ENCODE assay signal across 9 cellular contexts in the genomic region with DNA sequence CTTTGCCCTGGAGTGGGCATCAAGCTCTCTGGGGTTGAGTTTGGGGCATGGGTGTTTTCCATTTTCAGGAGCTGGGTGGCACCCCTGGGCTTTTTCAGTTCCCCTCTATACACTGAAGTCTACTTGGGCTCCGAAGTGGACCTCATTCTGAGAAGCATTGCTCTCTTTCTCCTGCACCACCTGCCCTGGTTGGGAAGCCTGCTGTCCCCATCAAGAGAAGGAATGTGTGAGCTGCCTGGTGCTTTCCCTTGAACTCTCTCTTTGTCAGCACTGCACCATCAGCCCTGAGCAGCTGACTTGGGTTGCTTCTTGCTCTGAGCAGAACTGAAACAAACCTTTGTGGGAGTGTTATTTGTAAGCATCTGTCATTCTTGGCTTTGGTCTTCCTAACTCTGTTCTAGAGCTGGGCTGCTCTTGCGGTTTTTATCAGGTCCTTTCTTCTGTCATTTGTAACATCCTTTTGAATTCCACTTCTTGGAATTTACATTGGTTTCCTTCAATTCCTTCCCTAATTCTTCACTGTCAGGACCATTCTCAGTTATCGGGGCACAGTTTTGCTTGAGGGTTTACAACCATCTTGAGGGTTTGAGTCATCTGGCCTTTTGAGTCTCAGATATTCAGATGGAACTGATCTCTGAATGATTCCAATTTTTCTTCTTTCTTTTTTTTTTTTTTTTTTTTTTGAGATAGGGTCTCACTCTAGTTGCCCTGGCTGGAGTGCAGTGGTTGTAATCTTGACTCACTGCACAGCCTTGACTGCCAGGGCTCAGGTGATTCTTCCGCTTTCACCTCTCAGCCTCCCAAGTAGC. TPM values are rescaled to one million over a fixed set of nuclear protein-coding genes. Genes with fewer than 3 reads are reported as not detected.
DNase-seq lines count a peak whose midpoint lies in the region; ATAC-seq and TF ChIP-seq lines count a peak whose summit lies in the region.
"Had no signal": no experiment of that assay in that cellular context is flagged by ENCODE, and none has a peak within 500 bp of the region (broad histone marks: within the 10 kb centered on the region; RNA-seq: fewer than 3 reads in every experiment).

No MANE protein-coding gene starts in this region.

- no peak overlapping the region for H3K4me2 ChIP-seq in PC-3 (ENCODE audit: low read length)

- peaks cover 3 to 35% of the 10 kb centered on the region in 2 donors for H3K36me3 Mint-ChIP-seq in CD4-positive, alpha-beta memory T cell
- peaks cover 37% of the 10 kb centered on the region for H3K36me3 Mint-ChIP-seq in activated T-helper 2 cell treated with anti-CD3 and anti-CD28 coated beads, Interferon-gamma antibody, Interleukin-2, Interleukin-4, amounts not matched to agents 10 μg/mL and 5 μg/mL and 100 μg/mL, durations not matched to agents 14 hours and 24 hours and 36 hours (ENCODE audit: low read depth)
- H3K36me3 Mint-ChIP-seq in naive thymus-derived CD8-positive, alpha-beta T cell, result peaks cover 0 to 30% (median 3%) of the 10 kb centered on the region in 3 donors

- H3F3A ChIP-seq in PC-3 (ENCODE audit: low read length, unreplicated experiment), result no peaks in the 10 kb centered on the region

- H3K79me2 ChIP-seq in PC-3 (ENCODE audit: low read length), result peaks cover 95% of the 10 kb centered on the region

- no TSS peak for BruUV-seq in PC-3 (replicated peaks; lab: Mats Ljungman, UMichigan)

- no peaks in the 10 kb centered on the region for H3K9me3 Mint-ChIP-seq in CD4-positive, alpha-beta memory T cell
- H3K9me3 Mint-ChIP-seq in activated T-helper 2 cell treated with anti-CD3 and anti-CD28 coated beads, Interferon-gamma antibody, Interleukin-2, Interleukin-4, amounts not matched to agents 10 μg/mL and 5 μg/mL and 100 μg/mL, durations not matched to agents 14 hours and 24 hours and 36 hours, result no peaks in the 10 kb centered on the region
- no peaks in the 10 kb centered on the region for H3K9me3 Mint-ChIP-seq in naive thymus-derived CD8-positive, alpha-beta T cell

- H2AFZ ChIP-seq in PC-3 (ENCODE audit: low read length), result no peak overlapping the region

- POLR2A ChIA-PET in CD4-positive, alpha-beta memory T cell (lab: Charles Lee; ENCODE audit: partially characterized antibody), result no interaction called here
- POLR2A ChIA-PET in naive thymus-derived CD8-positive, alpha-beta T cell (lab: Charles Lee), result no interaction called here
- POLR2A ChIA-PET in PC-3 (lab: Charles Lee; ENCODE audit: unreplicated experiment), result no interaction called here

- no peaks in the 10 kb centered on the region for H3K27me3 ChIP-seq in CD4-positive, alpha-beta memory T cell (ENCODE audit: insufficient read depth, low read length)
- H3K27me3 ChIP-seq in PC-3 (ENCODE audit: low read length), result no peaks in the 10 kb centered on the region

- peak; percentile 94 for ATAC-seq in GM19452 (IDR thresholded peaks at IDR 0.05; ENCODE audit: unreplicated experiment)
- ATAC-seq in HG03457 (IDR thresholded peaks at IDR 0.05; ENCODE audit: unreplicated experiment), result peak; percentile 63
- ATAC-seq in naive thymus-derived CD8-positive, alpha-beta T cell, result peak; percentile 54 to 72
- no peak for ATAC-seq in PC-3
- ATAC-seq: HCT116 had no signal

- CTCF ChIA-PET in CD4-positive, alpha-beta memory T cell (lab: Charles Lee; ENCODE audit: partially characterized antibody), result interaction anchor here (1.3 kb wide), 1 partner anchor 41 kb away, joined by 4 read pairs; the partner anchor contains the start of gene YDJC
- CTCF ChIA-PET in PC-3 (lab: Charles Lee), result no interaction called here

- no peaks in the 10 kb centered on the region for H3K9me2 ChIP-seq in PC-3 (replicated peaks; ENCODE audit: low read length)

- H3K4me3 Mint-ChIP-seq in CD4-positive, alpha-beta memory T cell, result peak overlapping the region in 7 of 8 donors; percentile 19 to 76 (median 59)
- no peak overlapping the region for H3K4me3 Mint-ChIP-seq in activated T-helper 2 cell treated with anti-CD3 and anti-CD28 coated beads, Interferon-gamma antibody, Interleukin-2, Interleukin-4, amounts not matched to agents 10 μg/mL and 5 μg/mL and 100 μg/mL, durations not matched to agents 14 hours and 24 hours and 36 hours (ENCODE audit: low read depth)
- H3K4me3 Mint-ChIP-seq in naive thymus-derived CD8-positive, alpha-beta T cell, result peak overlapping the region in 9 of 10 donors; percentile 31 to 71 (median 55)

- peak in 2 of 5 donors; percentile 5 to 9 for DNase-seq in CD4-positive, alpha-beta memory T cell
- DNase-seq in activated T-helper 2 cell treated with anti-CD3 and anti-CD28 coated beads, Interferon-gamma antibody, Interleukin-2, Interleukin-4, amounts not matched to agents 10 μg/mL and 5 μg/mL and 100 μg/mL, durations not matched to agents 14 hours and 24 hours and 36 hours (ENCODE audit: low spot score), result no peak
- DNase-seq in naive thymus-derived CD8-positive, alpha-beta T cell, result no peak
- no peak for DNase-seq in PC-3
- no peak for DNase-seq in LoVo (ENCODE audit: low spot score)
- DNase-seq in HPDE6-E6E7 (ENCODE audit: extremely low spot score), result no peak

- peaks cover 44% of the 10 kb centered on the region for H4K20me1 ChIP-seq in PC-3 (ENCODE audit: low read length)

- H3K27ac ChIP-seq in CD4-positive, alpha-beta memory T cell (ENCODE audit: low read depth, low read length), result no peak overlapping the region
- no peak overlapping the region for H3K27ac ChIP-seq in PC-3 (ENCODE audit: low read length)

- intact Hi-C loops in CD4-positive, alpha-beta memory T cell (cut with micrococcal nuclease), result no loop called here
- intact Hi-C loops in activated T-helper 2 cell treated with anti-CD3 and anti-CD28 coated beads, Interferon-gamma antibody, Interleukin-2, Interleukin-4, amounts not matched to agents 10 μg/mL and 5 μg/mL and 100 μg/mL, durations not matched to agents 14 hours and 24 hours and 36 hours (cut with micrococcal nuclease), result loop anchor here (1.0 to 5.0 kb wide), 3 partner anchors 17 to 64 kb away; partner anchors contain the start of gene UBE2L3
- intact Hi-C loops in PC-3 (cut with micrococcal nuclease), result no loop called here

- H3K4me1 ChIP-seq in CD4-positive, alpha-beta memory T cell (ENCODE audit: insufficient read depth, low read length), result peaks cover 60% of the 10 kb centered on the region
- H3K4me1 ChIP-seq in PC-3 (ENCODE audit: insufficient read depth, low read length), result peaks cover 5% of the 10 kb centered on the region; the same call in 1 of the 2 replicates

- no peak overlapping the region for H3K4me3 ChIP-seq in CD4-positive, alpha-beta memory T cell (ENCODE audit: low read length in 2 of 2)
- H3K4me3 ChIP-seq in PC-3 (ENCODE audit: low read length), result no peak overlapping the region

- no peak for TF ChIP-seq CTCF in PC-3 (conservative IDR thresholded peaks at IDR 0.05; ENCODE audit: low read depth, low read length)

- no peaks in the 10 kb centered on the region for H3K27me3 Mint-ChIP-seq in CD4-positive, alpha-beta memory T cell
- H3K27me3 Mint-ChIP-seq in activated T-helper 2 cell treated with anti-CD3 and anti-CD28 coated beads, Interferon-gamma antibody, Interleukin-2, Interleukin-4, amounts not matched to agents 10 μg/mL and 5 μg/mL and 100 μg/mL, durations not matched to agents 14 hours and 24 hours and 36 hours (ENCODE audit: low read depth), result no peaks in the 10 kb centered on the region
- H3K27me3 Mint-ChIP-seq in naive thymus-derived CD8-positive, alpha-beta T cell, result no peaks in the 10 kb centered on the region

- no peak overlapping the region for H3K9ac ChIP-seq in PC-3 (ENCODE audit: low read length)

- H3K4me1 Mint-ChIP-seq in CD4-positive, alpha-beta memory T cell, result peaks cover 42 to 78% (median 56%) of the 10 kb centered on the region in 4 donors
- H3K4me1 Mint-ChIP-seq in activated T-helper 2 cell treated with anti-CD3 and anti-CD28 coated beads, Interferon-gamma antibody, Interleukin-2, Interleukin-4, amounts not matched to agents 10 μg/mL and 5 μg/mL and 100 μg/mL, durations not matched to agents 14 hours and 24 hours and 36 hours (ENCODE audit: low read depth), result peaks cover 18% of the 10 kb centered on the region
- H3K4me1 Mint-ChIP-seq in naive thymus-derived CD8-positive, alpha-beta T cell, result peaks cover 38 to 75% (median 63%) of the 10 kb centered on the region in 4 donors

- no peaks in the 10 kb centered on the region for H3K9me3 ChIP-seq in CD4-positive, alpha-beta memory T cell (ENCODE audit: control insufficient read depth in 1 of 2, low read length in 2 of 2)
- no peaks in the 10 kb centered on the region for H3K9me3 ChIP-seq in PC-3 (ENCODE audit: low read length)

- H3K36me3 ChIP-seq in CD4-positive, alpha-beta memory T cell (ENCODE audit: insufficient read depth, low read length), result peaks cover 4% of the 10 kb centered on the region
- H3K36me3 ChIP-seq in PC-3 (ENCODE audit: low read depth, low read length), result no peaks in the 10 kb centered on the region; the same call in 1 of the 2 replicates

- peak overlapping the region; percentile 6 to 93 (median 71) for H3K27ac Mint-ChIP-seq in CD4-positive, alpha-beta memory T cell
- H3K27ac Mint-ChIP-seq in activated T-helper 2 cell treated with anti-CD3 and anti-CD28 coated beads, Interferon-gamma antibody, Interleukin-2, Interleukin-4, amounts not matched to agents 10 μg/mL and 5 μg/mL and 100 μg/mL, durations not matched to agents 14 hours and 24 hours and 36 hours, result peak overlapping the region; percentile 75
- H3K27ac Mint-ChIP-seq in naive thymus-derived CD8-positive, alpha-beta T cell, result peak overlapping the region in 9 of 10 donors; percentile 30 to 93 (median 81)

RNA-seq across cellular contexts. Expression of gene UBE2L3, which starts 20.5 kb away (rescaled TPM):
- 10 to 100 TPM; 39.2 to 39.3 TPM for total RNA-seq in CD4-positive, alpha-beta memory T cell
- 100 to 1,000 TPM; 104 to 116 TPM for polyA plus RNA-seq in CD4-positive, alpha-beta memory T cell
- 63.5 and 65.5 TPM in 2 replicates for total RNA-seq in activated T-helper 2 cell treated with anti-CD3 and anti-CD28 coated beads, Interferon-gamma antibody, Interleukin-2, Interleukin-4, amounts not matched to agents 10 μg/mL and 5 μg/mL and 100 μg/mL, durations not matched to agents 14 hours and 24 hours and 36 hours
- total RNA-seq in naive thymus-derived CD8-positive, alpha-beta T cell, result 10 to 100 TPM; 33.3 to 34.5 TPM
- 10 to 100 TPM; 88.4 to 97.6 (median 96.8) TPM for polyA plus RNA-seq in naive thymus-derived CD8-positive, alpha-beta T cell
- total RNA-seq in PC-3 (2014; rRNA removed), result 50.7 and 72.0 TPM in 2 replicates

RNA-seq across cellular contexts. Expression of gene RIMBP3C, which starts 36.7 kb away (rescaled TPM):
- total RNA-seq in CD4-positive, alpha-beta memory T cell, result 1 to 10 TPM; 4.5 to 4.9 TPM
- under 1 TPM in 1 of 2 donors, not detected in 1; 0.49 TPM for polyA plus RNA-seq in CD4-positive, alpha-beta memory T cell
- 0.18 and 0.34 TPM in 2 replicates for total RNA-seq in activated T-helper 2 cell treated with anti-CD3 and anti-CD28 coated beads, Interferon-gamma antibody, Interleukin-2, Interleukin-4, amounts not matched to agents 10 μg/mL and 5 μg/mL and 100 μg/mL, durations not matched to agents 14 hours and 24 hours and 36 hours
- 1 to 10 TPM; 3.2 to 3.5 TPM for total RNA-seq in naive thymus-derived CD8-positive, alpha-beta T cell
- under 1 TPM in 2 of 3 donors, not detected in 1; 0.39 to 0.55 TPM for polyA plus RNA-seq in naive thymus-derived CD8-positive, alpha-beta T cell
- total RNA-seq in PC-3 (2014; rRNA removed), result 0.29 TPM in 1 of 2 replicates, not detected in the other

RNA-seq across cellular contexts. Expression of gene YDJC, which starts 41.8 kb away (rescaled TPM):
- total RNA-seq in CD4-positive, alpha-beta memory T cell, result 10 to 100 TPM; 45.7 to 46.0 TPM
- polyA plus RNA-seq in CD4-positive, alpha-beta memory T cell, result 10 to 100 TPM; 47.5 to 52.8 TPM
- total RNA-seq in activated T-helper 2 cell treated with anti-CD3 and anti-CD28 coated beads, Interferon-gamma antibody, Interleukin-2, Interleukin-4, amounts not matched to agents 10 μg/mL and 5 μg/mL and 100 μg/mL, durations not matched to agents 14 hours and 24 hours and 36 hours, result 44.3 and 49.6 TPM in 2 replicates
- 10 to 100 TPM; 48.8 to 54.0 TPM for total RNA-seq in naive thymus-derived CD8-positive, alpha-beta T cell
- polyA plus RNA-seq in naive thymus-derived CD8-positive, alpha-beta T cell, result 10 to 100 TPM; 38.0 to 68.9 (median 53.6) TPM
- total RNA-seq in PC-3 (2014; rRNA removed), result 79.4 and 122 TPM in 2 replicates

RNA-seq across cellular contexts. Expression of gene CCDC116, which starts 44.6 kb away (rescaled TPM):
- under 1 TPM; 0.19 to 0.29 TPM for total RNA-seq in CD4-positive, alpha-beta memory T cell
- polyA plus RNA-seq in CD4-positive, alpha-beta memory T cell, result not detected
- 0.59 and 0.78 TPM in 2 replicates for total RNA-seq in activated T-helper 2 cell treated with anti-CD3 and anti-CD28 coated beads, Interferon-gamma antibody, Interleukin-2, Interleukin-4, amounts not matched to agents 10 μg/mL and 5 μg/mL and 100 μg/mL, durations not matched to agents 14 hours and 24 hours and 36 hours
- total RNA-seq in naive thymus-derived CD8-positive, alpha-beta T cell, result under 1 TPM; 0.34 to 0.93 TPM
- not detected for polyA plus RNA-seq in naive thymus-derived CD8-positive, alpha-beta T cell
- total RNA-seq in PC-3 (2014; rRNA removed), result not detected in 2 replicates

RNA-seq across cellular contexts. Expression of gene SDF2L1, which starts 54.1 kb away (rescaled TPM):
- total RNA-seq in CD4-positive, alpha-beta memory T cell, result 10 to 100 TPM; 39.6 to 44.3 TPM
- polyA plus RNA-seq in CD4-positive, alpha-beta memory T cell, result 10 to 100 TPM; 78.0 to 99.1 TPM
- 95.6 and 97.9 TPM in 2 replicates for total RNA-seq in activated T-helper 2 cell treated with anti-CD3 and anti-CD28 coated beads, Interferon-gamma antibody, Interleukin-2, Interleukin-4, amounts not matched to agents 10 μg/mL and 5 μg/mL and 100 μg/mL, durations not matched to agents 14 hours and 24 hours and 36 hours
- total RNA-seq in naive thymus-derived CD8-positive, alpha-beta T cell, result 10 to 100 TPM; 23.2 to 27.8 TPM
- polyA plus RNA-seq in naive thymus-derived CD8-positive, alpha-beta T cell, result 10 to 100 TPM; 63.1 to 68.9 (median 63.4) TPM
- 180 and 214 TPM in 2 replicates for total RNA-seq in PC-3 (2014; rRNA removed)
